ENCODE assay signal across 20 cellular contexts in genomic region chr18:72208920-72209676, GRCh38.
"Had no signal": no experiment of that assay in that cellular context is flagged by ENCODE, and none has a peak within 500 bp of the region (broad histone marks: within the 10 kb centered on the region; RNA-seq: fewer than 3 reads in every experiment).

No MANE protein-coding gene starts in this region.

- H3K27me3 ChIP-seq: breast epithelium, esophagus muscularis mucosa, foreskin keratinocyte, heart left ventricle, left lung, uterus had no signal

- H3K4me1 ChIP-seq: breast epithelium, esophagus muscularis mucosa, foreskin keratinocyte, heart left ventricle, left lung, uterus had no signal

- H3K36me3 ChIP-seq: breast epithelium, esophagus muscularis mucosa, heart left ventricle, left lung, uterus had no signal

- H3K4me3 ChIP-seq: esophagus muscularis mucosa, heart left ventricle, left lung, lung, mucosa of descending colon, uterus had no signal

- H3K9me3 ChIP-seq: esophagus muscularis mucosa, uterus had no signal

- DNase-seq: activated B cell treated with CpG ODN at 0.5 μM for 24 hours; activated CD4-positive, alpha-beta T cell treated with anti-CD3 and anti-CD28 coated beads, Interleukin-2, amount 50 U/mL, for 1 hour; activated CD8-positive, alpha-beta T cell treated with anti-CD3 and anti-CD28 coated beads for 36 hours; activated naive CD4-positive, alpha-beta T cell; activated T-cell treated with anti-CD3 and anti-CD28 coated beads, Interleukin-2, amount 50 U/mL, for 4 hours; central memory CD4-positive, alpha-beta T cell; hypothalamus; mesendoderm; mucosa of descending colon; stimulated activated naive CD4-positive, alpha-beta T cell treated with Interleukin-2 at 50 U/mL for 16 hours; uterus had no signal

- H3K27ac ChIP-seq: breast epithelium, esophagus muscularis mucosa, foreskin keratinocyte, heart left ventricle, left lung, uterus had no signal

- ATAC-seq: activated CD8-positive, alpha-beta T cell treated with anti-CD3 and anti-CD28 coated beads for 36 hours; activated naive CD4-positive, alpha-beta T cell treated with anti-CD3 and anti-CD28 coated beads, Interleukin-2, amount 50 U/mL, for 72 hours; activated T-cell treated with anti-CD3 and anti-CD28 coated beads, Interleukin-2, amount 50 U/mL, for 4 hours; activated T-helper 17 cell treated with anti-CD3 and anti-CD28 coated beads, Interleukin-2, amount 50 U/mL, for 72 hours; foreskin keratinocyte; heart left ventricle; left lung; mucosa of descending colon; natural killer cell treated with Interleukin-12 subunit alpha and Interleukin-12 subunit beta and Interleukin-15 and Interleukin-18, amount 100 ng/mL, for 72 hours had no signal
